In genomic region chr17:82449883-82450356, GRCh38 we compare ENCODE assay signal across 8 cellular contexts. TPM values are rescaled to one million over a fixed set of nuclear protein-coding genes. Genes with fewer than 3 reads are reported as not detected.
DNase-seq lines count a peak whose midpoint lies in the region; ATAC-seq and TF ChIP-seq lines count a peak whose summit lies in the region.

No MANE protein-coding gene starts in this region.

- DNase-seq in activated CD4-positive, alpha-beta T cell treated with anti-CD3 and anti-CD28 coated beads for 48 hours = peak; percentile 69
- DNase-seq in endothelial cell (ENCODE audit: low spot score) = no peak
- DNase-seq in osteoblast (ENCODE audit: insufficient read length, low spot score, missing footprints) = no peak
- DNase-seq in D341Med (ENCODE audit: low spot score) = no peak

- H3K4me3 ChIP-seq in osteoblast (ENCODE audit: insufficient read depth, low read length) = peak overlapping the region; percentile 93

- peaks cover 17% of the 10 kb centered on the region for H4K20me1 ChIP-seq in osteoblast (ENCODE audit: insufficient read depth, low read length)

- no peaks in the 10 kb centered on the region for H3K9me3 ChIP-seq in osteoblast (ENCODE audit: low read depth, low read length)

- TF ChIP-seq CTCF in endothelial cell (IDR thresholded peaks at IDR 0.05; ENCODE audit: unreplicated experiment) (no peak), osteoblast (IDR thresholded peaks at IDR 0.05; ENCODE audit: extremely low read depth, low read depth, low read length) (no peak)

- H3K36me3 Mint-ChIP-seq in endothelial cell (ENCODE audit: low read depth, unreplicated experiment) = peaks cover 5% of the 10 kb centered on the region

- peak overlapping the region; percentile 95 for H3K4me2 ChIP-seq in osteoblast (ENCODE audit: insufficient read depth, low read length)

- ATAC-seq in HG02938 (IDR thresholded peaks at IDR 0.05; ENCODE audit: unreplicated experiment) (peak; percentile 8), HG02759 (IDR thresholded peaks at IDR 0.05; ENCODE audit: unreplicated experiment) (no peak), HG03039 (IDR thresholded peaks at IDR 0.05; ENCODE audit: unreplicated experiment) (no peak), GM21529 (IDR thresholded peaks at IDR 0.05; ENCODE audit: unreplicated experiment) (no peak)

- peak overlapping the region; percentile 88 for H2AFZ ChIP-seq in osteoblast (ENCODE audit: low read length)

- H3K9me3 Mint-ChIP-seq in endothelial cell (ENCODE audit: unreplicated experiment) = no peaks in the 10 kb centered on the region

- H3K27ac Mint-ChIP-seq in endothelial cell (ENCODE audit: unreplicated experiment) = peak overlapping the region; percentile 72

- H3K4me1 ChIP-seq in osteoblast (ENCODE audit: insufficient read depth, low read length) = peaks cover 7% of the 10 kb centered on the region

- peaks cover 3% of the 10 kb centered on the region for H3K36me3 ChIP-seq in osteoblast (ENCODE audit: insufficient read depth, low read length)

- H3K27me3 Mint-ChIP-seq in endothelial cell (ENCODE audit: unreplicated experiment) = peaks cover 8% of the 10 kb centered on the region

- peak overlapping the region; percentile 76 for H3K27ac ChIP-seq in osteoblast (ENCODE audit: low read depth, low read length)

- H3K4me1 Mint-ChIP-seq in endothelial cell (ENCODE audit: unreplicated experiment) = peaks cover 19% of the 10 kb centered on the region

- H3K79me2 ChIP-seq in osteoblast (ENCODE audit: insufficient read depth, low read length) = peaks cover 23% of the 10 kb centered on the region

- H3K27me3 ChIP-seq in osteoblast (ENCODE audit: insufficient read depth, low read length) = no peaks in the 10 kb centered on the region

- peak overlapping the region; percentile 84 for H3K4me3 Mint-ChIP-seq in endothelial cell (ENCODE audit: unreplicated experiment)

RNA-seq across cellular contexts. Expression of gene CYBC1, which starts 0.6 kb away (rescaled TPM):
- total RNA-seq in endothelial cell (ENCODE audit: unreplicated experiment) = 75.7 TPM
- 72.4 and 75.1 TPM in 2 replicates for total RNA-seq in osteoblast

RNA-seq across cellular contexts. Expression of gene NARF, which starts 8.6 kb away (rescaled TPM):
- total RNA-seq in endothelial cell (ENCODE audit: unreplicated experiment) = 88.7 TPM
- 34.4 and 36.8 TPM in 2 replicates for total RNA-seq in osteoblast

RNA-seq across cellular contexts. Expression of gene OGFOD3, which starts 31.5 kb away (rescaled TPM):
- total RNA-seq in endothelial cell (ENCODE audit: unreplicated experiment) = 15.7 TPM
- total RNA-seq in osteoblast = 25.3 and 27.4 TPM in 2 replicates

RNA-seq across cellular contexts. Expression of gene HEXD, which starts 31.8 kb away (rescaled TPM):
- total RNA-seq in endothelial cell (ENCODE audit: unreplicated experiment) = 22.0 TPM
- total RNA-seq in osteoblast = 13.0 and 20.3 TPM in 2 replicates
